1 cellular context compared by ENCODE assay signal in genomic region chr17:7017827-7018200, GRCh38.
TF ChIP-seq lines count a peak whose summit lies in the region.

No MANE protein-coding gene starts in this region.

TF ChIP-seq in H1, 55 proteins besides CTCF, POLR2A, EP300 and RAD21:
- TF ChIP-seq EGR1 (IDR thresholded peaks at IDR 0.05; ENCODE audit: borderline replicate concordance, low read depth, low read length) (no peak), CBX5 (IDR thresholded peaks at IDR 0.05; ENCODE audit: low read depth, low read length) (no peak), KDM1A (IDR thresholded peaks at IDR 0.05; ENCODE audit: borderline replicate concordance, low read length) (no peak), BRCA1 (IDR thresholded peaks at IDR 0.05; ENCODE audit: low read depth, low read length) (no peak), RNF2 (IDR thresholded peaks at IDR 0.05; ENCODE audit: borderline replicate concordance, low read depth, low read length, missing control alignments, poor library complexity, severe bottlenecking) (no peak), TEAD4 (IDR thresholded peaks at IDR 0.05; ENCODE audit: low read depth, low read length) (no peak), JUN (IDR thresholded peaks at IDR 0.05; ENCODE audit: low read depth, low read length) (no peak), SIX5 (IDR thresholded peaks at IDR 0.05; ENCODE audit: low read depth, low read length) (no peak), CREB1 (IDR thresholded peaks at IDR 0.05) (no peak), ASH2L (IDR thresholded peaks at IDR 0.05; ENCODE audit: low read length) (no peak), RBBP5 (IDR thresholded peaks at IDR 0.05; ENCODE audit: borderline replicate concordance, low read depth, low read length) (no peak), FOSL1 (IDR thresholded peaks at IDR 0.05; ENCODE audit: insufficient read depth, low read depth, low read length) (no peak), SP2 (IDR thresholded peaks at IDR 0.05; ENCODE audit: low read length) (no peak), CHD2 (IDR thresholded peaks at IDR 0.05; ENCODE audit: low read length) (no peak)
TF ChIP-seq in H1: peak in this region for 0.
